Comparison of ENCODE assay signal across 10 cellular contexts in genomic region chr3:71684752-71685151, GRCh38. TPM values are rescaled to one million over a fixed set of nuclear protein-coding genes. Genes with fewer than 3 reads are reported as not detected.
DNase-seq lines count a peak whose midpoint lies in the region; ATAC-seq and FAIRE-seq lines count a peak whose summit lies in the region.
"Had no signal": no experiment of that assay in that cellular context is flagged by ENCODE, and none has a peak within 500 bp of the region (broad histone marks: within the 10 kb centered on the region; RNA-seq: fewer than 3 reads in every experiment).

No MANE protein-coding gene starts in this region.

- no peak for ATAC-seq in activated CD4-positive, alpha-beta T cell treated with anti-CD3 and anti-CD28 coated beads for 36 hours

- H3K4me3 Mint-ChIP-seq in activated CD4-positive, alpha-beta T cell treated with anti-CD3 and anti-CD28 coated beads for 36 hours: no peak overlapping the region
- H3K4me3 Mint-ChIP-seq: activated naive CD8-positive, alpha-beta T cell treated with anti-CD3 and anti-CD28 coated beads, Interleukin-2, amount 10 ng/mL, durations not matched to agents 7 days and 5 days; B cell had no signal

- H3K9me3 Mint-ChIP-seq in activated CD4-positive, alpha-beta T cell treated with anti-CD3 and anti-CD28 coated beads for 36 hours (ENCODE audit: low read depth): no peaks in the 10 kb centered on the region

- H3K36me3 Mint-ChIP-seq in activated CD4-positive, alpha-beta T cell treated with anti-CD3 and anti-CD28 coated beads for 36 hours (ENCODE audit: low read depth): peaks cover 27% of the 10 kb centered on the region

- H3K4me1 Mint-ChIP-seq in activated CD4-positive, alpha-beta T cell treated with anti-CD3 and anti-CD28 coated beads for 36 hours: peaks cover 25% of the 10 kb centered on the region
- H3K4me1 Mint-ChIP-seq: B cell had no signal

- intact Hi-C loops in activated CD4-positive, alpha-beta T cell treated with anti-CD3 and anti-CD28 coated beads for 36 hours (cut with DNase I, micrococcal nuclease): no loop called here

- CTCF ChIA-PET in activated CD4-positive, alpha-beta T cell treated with anti-CD3 and anti-CD28 coated beads for 36 hours (lab: Charles Lee): no interaction called here

- H3K27ac Mint-ChIP-seq in activated CD4-positive, alpha-beta T cell treated with anti-CD3 and anti-CD28 coated beads for 36 hours: peak overlapping the region; percentile 56
- H3K27ac Mint-ChIP-seq: activated naive CD8-positive, alpha-beta T cell treated with anti-CD3 and anti-CD28 coated beads, Interleukin-2, amount 10 ng/mL, durations not matched to agents 7 days and 5 days; B cell had no signal

- DNase-seq in activated CD4-positive, alpha-beta T cell treated with anti-CD3 and anti-CD28 coated beads for 36 hours: no peak
- DNase-seq in activated CD4-positive, alpha-beta T cell treated with anti-CD3 and anti-CD28 coated beads for 4 hours: no peak
- DNase-seq in amniotic epithelial cell (ENCODE audit: low read depth): peak; percentile 85
- peak; percentile 46 for DNase-seq in inferior parietal cortex (ENCODE audit: extremely low spot score)
- peak; percentile 65 for DNase-seq in urothelium cell line (ENCODE audit: low spot score)
- no peak for DNase-seq in NCI-H2227 treated with DMSO at 0.1 percent for 48 hours (lab: John Stamatoyannopoulos, UW)
- no peak for DNase-seq in NCI-H510A treated with DMSO at 0.1 percent for 48 hours (lab: John Stamatoyannopoulos, UW)
- no peak for DNase-seq in HuH-7.5 (ENCODE audit: low spot score)
- DNase-seq: activated naive CD8-positive, alpha-beta T cell treated with anti-CD3 and anti-CD28 coated beads, Interleukin-2, amount 10 ng/mL, durations not matched to agents 7 days and 5 days had no signal

- H3K27me3 Mint-ChIP-seq in activated CD4-positive, alpha-beta T cell treated with anti-CD3 and anti-CD28 coated beads for 36 hours: no peaks in the 10 kb centered on the region
- H3K27me3 Mint-ChIP-seq: activated naive CD8-positive, alpha-beta T cell treated with anti-CD3 and anti-CD28 coated beads, Interleukin-2, amount 10 ng/mL, durations not matched to agents 7 days and 5 days had no signal

- FAIRE-seq in urothelium cell line (lab: Jason Lieb, UNC): no peak

- POLR2A ChIA-PET in activated CD4-positive, alpha-beta T cell treated with anti-CD3 and anti-CD28 coated beads for 36 hours (lab: Charles Lee): no interaction called here

RNA-seq across cellular contexts. Expression of gene EIF4E3, which starts 40.5 kb away (rescaled TPM):
- total RNA-seq in activated CD4-positive, alpha-beta T cell treated with anti-CD3 and anti-CD28 coated beads for 36 hours: 10 to 100 TPM; 28.7 to 29.7 TPM

Comparison
In these comparisons a context has a peak if more than half of its experiments do, and no peak if none do; other contexts are left out.
1. DNase-seq: peak in amniotic epithelial cell (single experiment), inferior parietal cortex (single experiment) and urothelium cell line (single experiment); none in activated CD4-positive, alpha-beta T cell treated with anti-CD3 and anti-CD28 coated beads for 36 hours (single experiment), activated CD4-positive, alpha-beta T cell treated with anti-CD3 and anti-CD28 coated beads for 4 hours (0 of 2), NCI-H2227 treated with DMSO at 0.1 percent for 48 hours (single experiment), NCI-H510A treated with DMSO at 0.1 percent for 48 hours (single experiment) and HuH-7.5 (single experiment).